19 cellular contexts compared by ENCODE assay signal in the genomic region with DNA sequence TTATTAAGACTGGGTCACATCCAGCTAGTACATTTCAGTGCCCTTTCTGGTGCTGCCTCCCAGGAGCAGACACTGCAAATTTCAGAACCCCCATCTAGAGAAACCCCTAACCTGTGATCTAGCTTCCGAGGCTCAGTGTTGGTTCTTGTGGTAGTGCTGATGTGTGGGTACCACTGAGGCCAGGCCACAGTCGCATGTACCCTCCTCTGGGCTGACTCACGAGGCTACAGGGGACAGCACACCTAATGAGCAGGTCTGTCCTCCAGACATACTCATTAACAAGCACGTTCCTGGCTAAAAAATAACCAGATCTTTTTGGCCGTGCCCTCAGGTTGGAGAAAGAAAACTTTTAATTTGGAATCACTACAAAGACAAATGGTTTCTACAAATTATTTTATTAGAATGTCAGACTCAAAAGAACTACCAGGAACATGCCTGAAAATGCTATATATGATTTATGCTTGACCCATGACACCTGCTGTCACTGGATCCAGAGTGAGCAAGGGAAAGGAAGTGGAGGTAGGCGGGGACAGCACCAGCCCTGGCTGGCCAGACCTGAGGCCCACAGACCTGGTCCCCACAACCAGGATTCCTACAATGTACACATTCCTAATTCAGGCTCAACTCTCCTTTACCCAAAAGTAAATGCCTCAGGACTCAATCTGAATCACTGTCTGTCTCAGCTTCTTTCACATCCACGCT. TPM values are rescaled to one million over a fixed set of nuclear protein-coding genes. Genes with fewer than 3 reads are reported as not detected.
DNase-seq lines count a peak whose midpoint lies in the region; ATAC-seq and TF ChIP-seq lines count a peak whose summit lies in the region.
"Had no signal": no experiment of that assay in that cellular context is flagged by ENCODE, and none has a peak within 500 bp of the region (broad histone marks: within the 10 kb centered on the region; RNA-seq: fewer than 3 reads in every experiment).

No MANE protein-coding gene starts in this region.

- ATAC-seq in CD4-positive, CD25-positive, alpha-beta regulatory T cell (ENCODE audit: low read depth in 2 of 2), result no peak
- ATAC-seq in activated naive CD8-positive, alpha-beta T cell treated with anti-CD3 and anti-CD28 coated beads, Interleukin-2, amount 50 U/mL, for 24 hours, result no peak
- ATAC-seq in naive thymus-derived CD8-positive, alpha-beta T cell, result no peak

- no peak for TF ChIP-seq CTCF in HFFc6 (IDR thresholded peaks at IDR 0.05)

- peaks cover 71% of the 10 kb centered on the region for H3K36me3 ChIP-seq in CD4-positive, CD25-positive, alpha-beta regulatory T cell (ENCODE audit: control insufficient read depth, insufficient read depth, low read length)

- no peaks in the 10 kb centered on the region for H3K9me3 Mint-ChIP-seq in CD4-positive, CD25-positive, alpha-beta regulatory T cell
- no peaks in the 10 kb centered on the region for H3K9me3 Mint-ChIP-seq in HFFc6
- H3K9me3 Mint-ChIP-seq in activated naive CD8-positive, alpha-beta T cell treated with anti-CD3 and anti-CD28 coated beads, Interleukin-2, amount 50 U/mL, for 24 hours, result no peaks in the 10 kb centered on the region
- no peaks in the 10 kb centered on the region for H3K9me3 Mint-ChIP-seq in naive thymus-derived CD8-positive, alpha-beta T cell
- H3K9me3 Mint-ChIP-seq in T-helper 2 cell treated with Interferon-gamma antibody and Interleukin-4, amounts not matched to agents 5 μg/mL and 100 μg/mL, for 36 hours, result no peaks in the 10 kb centered on the region
- H3K9me3 Mint-ChIP-seq: activated B cell treated with CpG ODN at 0.5 μM for 24 hours, type B pancreatic cell had no signal

- DNase-seq in CD4-positive, CD25-positive, alpha-beta regulatory T cell, result no peak
- DNase-seq in HFFc6 (no peak), NCI-H1092 (lab: John Stamatoyannopoulos, UW) (no peak), A172 (ENCODE audit: low spot score) (no peak), NOMO-1 treated with dmso at 0.1 percent for 144 hours (lab: John Stamatoyannopoulos, UW; ENCODE audit: unreplicated experiment) (no peak)
- DNase-seq in activated naive CD8-positive, alpha-beta T cell treated with anti-CD3 and anti-CD28 coated beads, Interleukin-2, amount 50 U/mL, for 24 hours, result no peak
- DNase-seq in naive thymus-derived CD8-positive, alpha-beta T cell, result no peak
- no peak for DNase-seq in T-helper 2 cell treated with Interferon-gamma antibody and Interleukin-4, amounts not matched to agents 5 μg/mL and 100 μg/mL, for 36 hours (ENCODE audit: low spot score)
- DNase-seq: activated B cell treated with CpG ODN at 0.5 μM for 24 hours; amniotic stem cell; erythroblast; GDM1; mesendoderm; NCI-H2107; NCI-H748 treated with DMSO at 0.1 percent for 48 hours; stimulated activated CD4-positive, alpha-beta T cell treated with anti-CD3 and anti-CD28 coated beads, Interleukin-4, amount 100 ng/mL, for 1 hour; stimulated activated CD8-positive, alpha-beta memory T cell treated with anti-CD3 and anti-CD28 coated beads, Interleukin-4, amount 100 ng/mL, for 48 hours; T-helper 1 cell had no signal

- no peaks in the 10 kb centered on the region for H3K27me3 Mint-ChIP-seq in CD4-positive, CD25-positive, alpha-beta regulatory T cell
- H3K27me3 Mint-ChIP-seq in HFFc6 (ENCODE audit: insufficient read depth), result no peaks in the 10 kb centered on the region; the same call in 1 of the 2 replicates
- no peaks in the 10 kb centered on the region for H3K27me3 Mint-ChIP-seq in activated naive CD8-positive, alpha-beta T cell treated with anti-CD3 and anti-CD28 coated beads, Interleukin-2, amount 50 U/mL, for 24 hours
- H3K27me3 Mint-ChIP-seq in naive thymus-derived CD8-positive, alpha-beta T cell, result no peaks in the 10 kb centered on the region
- H3K27me3 Mint-ChIP-seq in T-helper 2 cell treated with Interferon-gamma antibody and Interleukin-4, amounts not matched to agents 5 μg/mL and 100 μg/mL, for 36 hours (ENCODE audit: low read depth), result no peaks in the 10 kb centered on the region
- H3K27me3 Mint-ChIP-seq: activated B cell treated with CpG ODN at 0.5 μM for 24 hours, type B pancreatic cell had no signal

- peak overlapping the region in 1 of 4 donors; percentile 19 for H3K4me3 Mint-ChIP-seq in CD4-positive, CD25-positive, alpha-beta regulatory T cell
- no peak overlapping the region for H3K4me3 Mint-ChIP-seq in HFFc6
- H3K4me3 Mint-ChIP-seq in activated naive CD8-positive, alpha-beta T cell treated with anti-CD3 and anti-CD28 coated beads, Interleukin-2, amount 50 U/mL, for 24 hours, result no peak overlapping the region
- no peak overlapping the region for H3K4me3 Mint-ChIP-seq in naive thymus-derived CD8-positive, alpha-beta T cell
- H3K4me3 Mint-ChIP-seq in T-helper 2 cell treated with Interferon-gamma antibody and Interleukin-4, amounts not matched to agents 5 μg/mL and 100 μg/mL, for 36 hours, result no peak overlapping the region
- H3K4me3 Mint-ChIP-seq: activated B cell treated with CpG ODN at 0.5 μM for 24 hours, type B pancreatic cell had no signal

- no peaks in the 10 kb centered on the region for H3K27me3 ChIP-seq in CD4-positive, CD25-positive, alpha-beta regulatory T cell (ENCODE audit: control insufficient read depth, insufficient read depth, low read length)

- H3K4me3 ChIP-seq in CD4-positive, CD25-positive, alpha-beta regulatory T cell (ENCODE audit: low read depth, low read length), result no peak overlapping the region

- POLR2A ChIA-PET in naive thymus-derived CD8-positive, alpha-beta T cell (lab: Charles Lee), result interaction anchor here (1.0 kb wide), 1 partner anchor 16 kb away, joined by 4 read pairs; no protein-coding TSS in a partner anchor

- no peaks in the 10 kb centered on the region for H3K9me3 ChIP-seq in CD4-positive, CD25-positive, alpha-beta regulatory T cell (ENCODE audit: control insufficient read depth in 2 of 2, low read length in 2 of 2)

- peaks cover 69% of the 10 kb centered on the region for H3K36me3 Mint-ChIP-seq in CD4-positive, CD25-positive, alpha-beta regulatory T cell
- H3K36me3 Mint-ChIP-seq in HFFc6 (ENCODE audit: low read depth), result peaks cover 40% of the 10 kb centered on the region
- peaks cover 58% of the 10 kb centered on the region for H3K36me3 Mint-ChIP-seq in activated naive CD8-positive, alpha-beta T cell treated with anti-CD3 and anti-CD28 coated beads, Interleukin-2, amount 50 U/mL, for 24 hours (ENCODE audit: low read depth)
- peaks cover 4 to 92% (median 11%) of the 10 kb centered on the region in 3 donors for H3K36me3 Mint-ChIP-seq in naive thymus-derived CD8-positive, alpha-beta T cell
- H3K36me3 Mint-ChIP-seq in T-helper 2 cell treated with Interferon-gamma antibody and Interleukin-4, amounts not matched to agents 5 μg/mL and 100 μg/mL, for 36 hours (ENCODE audit: low read depth), result peaks cover 60% of the 10 kb centered on the region

- peaks cover 0 to 8% (median 3%) of the 10 kb centered on the region in 4 donors for H3K4me1 Mint-ChIP-seq in CD4-positive, CD25-positive, alpha-beta regulatory T cell
- peaks cover 9% of the 10 kb centered on the region for H3K4me1 Mint-ChIP-seq in HFFc6 (ENCODE audit: low read depth)
- peaks cover 4% of the 10 kb centered on the region for H3K4me1 Mint-ChIP-seq in activated naive CD8-positive, alpha-beta T cell treated with anti-CD3 and anti-CD28 coated beads, Interleukin-2, amount 50 U/mL, for 24 hours
- peaks cover 0 to 4% (median under 1%) of the 10 kb centered on the region in 4 donors for H3K4me1 Mint-ChIP-seq in naive thymus-derived CD8-positive, alpha-beta T cell
- no peaks in the 10 kb centered on the region for H3K4me1 Mint-ChIP-seq in T-helper 2 cell treated with Interferon-gamma antibody and Interleukin-4, amounts not matched to agents 5 μg/mL and 100 μg/mL, for 36 hours (ENCODE audit: low read depth)
- H3K4me1 Mint-ChIP-seq: activated B cell treated with CpG ODN at 0.5 μM for 24 hours had no signal

- H3K27ac ChIP-seq in CD4-positive, CD25-positive, alpha-beta regulatory T cell (ENCODE audit: insufficient read depth, low read length, poor library complexity, severe bottlenecking), result peak overlapping the region; percentile 20

- no peak overlapping the region for H3K27ac Mint-ChIP-seq in CD4-positive, CD25-positive, alpha-beta regulatory T cell
- peak overlapping the region; percentile 33 for H3K27ac Mint-ChIP-seq in HFFc6
- peak overlapping the region; percentile 69 for H3K27ac Mint-ChIP-seq in activated naive CD8-positive, alpha-beta T cell treated with anti-CD3 and anti-CD28 coated beads, Interleukin-2, amount 50 U/mL, for 24 hours
- peak overlapping the region in 6 of 10 donors; percentile 31 to 83 (median 62) for H3K27ac Mint-ChIP-seq in naive thymus-derived CD8-positive, alpha-beta T cell
- H3K27ac Mint-ChIP-seq in T-helper 2 cell treated with Interferon-gamma antibody and Interleukin-4, amounts not matched to agents 5 μg/mL and 100 μg/mL, for 36 hours, result no peak overlapping the region
- H3K27ac Mint-ChIP-seq: type B pancreatic cell had no signal

- H3K4me1 ChIP-seq in CD4-positive, CD25-positive, alpha-beta regulatory T cell (ENCODE audit: control insufficient read depth, insufficient read depth, low read length, poor library complexity, severe bottlenecking), result no peaks in the 10 kb centered on the region

RNA-seq across cellular contexts. Expression of a gene that starts 8.5 kb away (rescaled TPM):
- 60.3 TPM for total RNA-seq in CD4-positive, CD25-positive, alpha-beta regulatory T cell
- polyA plus RNA-seq in CD4-positive, CD25-positive, alpha-beta regulatory T cell, result 100 to 1,000 TPM in 1 of 4 donors, 10 to 100 TPM in 3; 83.0 to 102 (median 94.7) TPM
- 10 to 100 TPM; 54.9 to 71.4 (median 60.4) TPM for total RNA-seq in HFFc6 (2021; fragmentation: NEBNext Ultra II Directional; extraction: Animal tissue kit (Norgen Biotek cat#: 25700))
- 10 to 100 TPM; 86.3 to 88.6 TPM for total RNA-seq in naive thymus-derived CD8-positive, alpha-beta T cell
- polyA plus RNA-seq in naive thymus-derived CD8-positive, alpha-beta T cell, result 100 to 1,000 TPM in 1 of 3 donors, 10 to 100 TPM in 2; 85.5 to 106 (median 95.2) TPM
- total RNA-seq in A172 (2014; rRNA removed; shearing (Covaris generic)), result 118 and 119 TPM in 2 replicates

RNA-seq across cellular contexts. Expression of a gene that starts 8.7 kb away (rescaled TPM):
- 54.3 TPM for total RNA-seq in CD4-positive, CD25-positive, alpha-beta regulatory T cell
- 10 to 100 TPM; 27.6 to 40.4 (median 37.4) TPM for polyA plus RNA-seq in CD4-positive, CD25-positive, alpha-beta regulatory T cell
- 10 to 100 TPM; 57.6 to 84.6 (median 71.1) TPM for total RNA-seq in HFFc6 (2021; fragmentation: NEBNext Ultra II Directional; extraction: Animal tissue kit (Norgen Biotek cat#: 25700))
- 10 to 100 TPM; 32.2 to 39.5 TPM for total RNA-seq in naive thymus-derived CD8-positive, alpha-beta T cell
- 10 to 100 TPM; 22.1 to 35.7 (median 22.3) TPM for polyA plus RNA-seq in naive thymus-derived CD8-positive, alpha-beta T cell
- 35.0 and 37.8 TPM in 2 replicates for total RNA-seq in A172 (2014; rRNA removed; shearing (Covaris generic))

RNA-seq across cellular contexts. Expression of a gene that starts 30.8 kb away (rescaled TPM):
- 295 TPM for total RNA-seq in CD4-positive, CD25-positive, alpha-beta regulatory T cell
- 10 to 100 TPM; 67.4 to 89.4 (median 83.4) TPM for polyA plus RNA-seq in CD4-positive, CD25-positive, alpha-beta regulatory T cell
- total RNA-seq in HFFc6 (2021; fragmentation: NEBNext Ultra II Directional; extraction: Animal tissue kit (Norgen Biotek cat#: 25700)), result 100 to 1,000 TPM in 2 of 6 experiments, 10 to 100 TPM in 4; 88.0 to 106 (median 93.3) TPM
- total RNA-seq in naive thymus-derived CD8-positive, alpha-beta T cell, result 100 to 1,000 TPM; 237 to 246 TPM
- 100 to 1,000 TPM in 1 of 3 donors, 10 to 100 TPM in 2; 61.8 to 111 (median 90.3) TPM for polyA plus RNA-seq in naive thymus-derived CD8-positive, alpha-beta T cell
- total RNA-seq in A172 (2014; rRNA removed; shearing (Covaris generic)), result 33.0 and 38.5 TPM in 2 replicates

RNA-seq across cellular contexts. Expression of a gene that starts 50.6 kb away (rescaled TPM):
- total RNA-seq in CD4-positive, CD25-positive, alpha-beta regulatory T cell, result 27.8 TPM
- polyA plus RNA-seq in CD4-positive, CD25-positive, alpha-beta regulatory T cell, result 10 to 100 TPM in 2 of 4 donors, 1 to 10 TPM in 2; 7.5 to 17.5 (median 10.9) TPM
- 1 to 10 TPM in 2 of 6 experiments, under 1 TPM in 4; 0.55 to 1.2 (median 0.94) TPM for total RNA-seq in HFFc6 (2021; fragmentation: NEBNext Ultra II Directional; extraction: Animal tissue kit (Norgen Biotek cat#: 25700))
- total RNA-seq in naive thymus-derived CD8-positive, alpha-beta T cell, result 1 to 10 TPM; 1.4 to 1.8 TPM
- polyA plus RNA-seq in naive thymus-derived CD8-positive, alpha-beta T cell, result 1 to 10 TPM in 1 of 3 donors, under 1 TPM in 2; 0.47 to 8.6 (median 0.94) TPM
- not detected in 2 replicates for total RNA-seq in A172 (2014; rRNA removed; shearing (Covaris generic))

Comparison
In these comparisons a context has a peak if more than half of its experiments do, and no peak if none do; other contexts are left out.
1. H3K27ac Mint-ChIP-seq: peak in HFFc6 (single experiment), activated naive CD8-positive, alpha-beta T cell treated with anti-CD3 and anti-CD28 coated beads, Interleukin-2, amount 50 U/mL, for 24 hours (single experiment) and naive thymus-derived CD8-positive, alpha-beta T cell (6 of 10); none in CD4-positive, CD25-positive, alpha-beta regulatory T cell (0 of 3) and T-helper 2 cell treated with Interferon-gamma antibody and Interleukin-4, amounts not matched to agents 5 μg/mL and 100 μg/mL, for 36 hours (single experiment).